29 cellular contexts compared by ENCODE assay signal in genomic region chr5:116487045-116487444, GRCh38.
DNase-seq lines count a peak whose midpoint lies in the region; ATAC-seq and TF ChIP-seq lines count a peak whose summit lies in the region.
"Had no signal": no experiment of that assay in that cellular context is flagged by ENCODE, and none has a peak within 500 bp of the region (broad histone marks: within the 10 kb centered on the region; RNA-seq: fewer than 3 reads in every experiment).

No MANE protein-coding gene starts in this region.

- peak overlapping the region; percentile 11 for H3K27ac Mint-ChIP-seq in endodermal cell
- H3K27ac Mint-ChIP-seq: activated CD4-positive, alpha-beta T cell treated with anti-CD3 and anti-CD28 coated beads for 36 hours; activated naive CD4-positive, alpha-beta T cell treated with anti-CD3 and anti-CD28 coated beads, Interleukin-2, amount 10 ng/mL, durations not matched to agents 7 days and 5 days; activated T-helper 17 cell treated with anti-CD3 and anti-CD28 coated beads, Interleukin-2, amount 50 U/mL, for 72 hours; neural progenitor cell; stimulated activated naive CD8-positive, alpha-beta T cell treated with anti-CD3 and anti-CD28 coated beads, Interleukin-15, amount 100 ng/mL, for 72 hours; T-helper 2 cell treated with Interferon-gamma antibody and Interleukin-4, amounts not matched to agents 5 μg/mL and 100 μg/mL, for 36 hours had no signal

- no peak overlapping the region for H3K4me3 Mint-ChIP-seq in endodermal cell
- H3K4me3 Mint-ChIP-seq: activated CD4-positive, alpha-beta T cell treated with anti-CD3 and anti-CD28 coated beads for 36 hours; activated naive CD4-positive, alpha-beta T cell treated with anti-CD3 and anti-CD28 coated beads, Interleukin-2, amount 10 ng/mL, durations not matched to agents 7 days and 5 days; activated T-helper 17 cell treated with anti-CD3 and anti-CD28 coated beads, Interleukin-2, amount 50 U/mL, for 72 hours; neural progenitor cell; stimulated activated naive CD8-positive, alpha-beta T cell treated with anti-CD3 and anti-CD28 coated beads, Interleukin-15, amount 100 ng/mL, for 72 hours; T-helper 2 cell treated with Interferon-gamma antibody and Interleukin-4, amounts not matched to agents 5 μg/mL and 100 μg/mL, for 36 hours had no signal

- no peak for TF ChIP-seq EP300 in sigmoid colon (IDR thresholded peaks at IDR 0.05)

- ATAC-seq in GM19328 (IDR thresholded peaks at IDR 0.05; ENCODE audit: unreplicated experiment), result no peak
- ATAC-seq in HG02970 (IDR thresholded peaks at IDR 0.05; ENCODE audit: low FRiP score, unreplicated experiment), result no peak
- ATAC-seq in HG02884 (IDR thresholded peaks at IDR 0.05; ENCODE audit: unreplicated experiment), result no peak
- ATAC-seq: activated CD4-positive, alpha-beta T cell treated with anti-CD3 and anti-CD28 coated beads for 36 hours; activated T-helper 17 cell treated with anti-CD3 and anti-CD28 coated beads, Interleukin-2, amount 50 U/mL, for 72 hours; gastrocnemius medialis; right lobe of liver; stimulated activated naive CD8-positive, alpha-beta T cell treated with anti-CD3 and anti-CD28 coated beads, Interleukin-15, amount 100 ng/mL, for 72 hours had no signal

- TF ChIP-seq POLR2A in sigmoid colon (IDR thresholded peaks at IDR 0.05), result no peak

- 90 to 100% methylated on average over 1 of the region's 1 CpG for WGBS in endodermal cell (ENCODE audit: insufficient coverage in 1 of 2, insufficient read length in 1 of 2), 2 experiments
- 8 to 43% methylated on average over 1 of the region's 1 CpG for WGBS in sigmoid colon, 2 donors

- H3K4me1 Mint-ChIP-seq in endodermal cell, result peaks cover 5% of the 10 kb centered on the region
- H3K4me1 Mint-ChIP-seq: activated naive CD4-positive, alpha-beta T cell treated with anti-CD3 and anti-CD28 coated beads, Interleukin-2, amount 10 ng/mL, durations not matched to agents 7 days and 5 days had no signal

- intact Hi-C loops in sigmoid colon (cut with DNase I), result no loop called here

- no peak overlapping the region for H3K9ac ChIP-seq in endodermal cell (ENCODE audit: extremely low read depth, low read length, poor library complexity, severe bottlenecking)
- H3K9ac ChIP-seq: BLaER1 treated with 17β-estradiol and CSF1 and Interleukin-3, amounts not matched to agents 10 nM and 100 nM; KMS-11; neural progenitor cell had no signal

- H3K9me3 Mint-ChIP-seq in endodermal cell, result no peaks in the 10 kb centered on the region
- H3K9me3 Mint-ChIP-seq: activated naive CD4-positive, alpha-beta T cell treated with anti-CD3 and anti-CD28 coated beads, Interleukin-2, amount 10 ng/mL, durations not matched to agents 7 days and 5 days; activated T-helper 17 cell treated with anti-CD3 and anti-CD28 coated beads, Interleukin-2, amount 50 U/mL, for 72 hours; neural progenitor cell; stimulated activated naive CD8-positive, alpha-beta T cell treated with anti-CD3 and anti-CD28 coated beads, Interleukin-15, amount 100 ng/mL, for 72 hours; T-helper 2 cell treated with Interferon-gamma antibody and Interleukin-4, amounts not matched to agents 5 μg/mL and 100 μg/mL, for 36 hours had no signal

- H3K9me3 ChIP-seq in endodermal cell (ENCODE audit: control insufficient read depth, low read length) (no peaks in the 10 kb centered on the region), sigmoid colon (no peaks in the 10 kb centered on the region)
- H3K9me3 ChIP-seq: adrenal gland; BLaER1 treated with 17β-estradiol and CSF1 and Interleukin-3, amounts not matched to agents 10 nM and 100 nM; gastrocnemius medialis; MG63; right lobe of liver; tibial nerve had no signal

- H3K27me3 ChIP-seq in endodermal cell (ENCODE audit: control insufficient read depth, insufficient read depth, low read length, poor library complexity, severe bottlenecking) (no peaks in the 10 kb centered on the region), sigmoid colon (no peaks in the 10 kb centered on the region)
- H3K27me3 ChIP-seq: adrenal gland; BLaER1 treated with 17β-estradiol and CSF1 and Interleukin-3, amounts not matched to agents 10 nM and 100 nM; brain microvascular endothelial cell; gastrocnemius medialis; MG63; neural progenitor cell; right lobe of liver; tibial nerve had no signal

- H3K4me1 ChIP-seq in endodermal cell (ENCODE audit: control insufficient read depth, insufficient read depth, low read length) (no peaks in the 10 kb centered on the region), sigmoid colon (no peaks in the 10 kb centered on the region)
- H3K4me1 ChIP-seq: neural progenitor cell, right lobe of liver had no signal

- H3K27me3 Mint-ChIP-seq in endodermal cell (ENCODE audit: insufficient read depth), result no peaks in the 10 kb centered on the region
- H3K27me3 Mint-ChIP-seq: activated CD4-positive, alpha-beta T cell treated with anti-CD3 and anti-CD28 coated beads for 36 hours; activated naive CD4-positive, alpha-beta T cell treated with anti-CD3 and anti-CD28 coated beads, Interleukin-2, amount 10 ng/mL, durations not matched to agents 7 days and 5 days; activated T-helper 17 cell treated with anti-CD3 and anti-CD28 coated beads, Interleukin-2, amount 50 U/mL, for 72 hours; stimulated activated naive CD8-positive, alpha-beta T cell treated with anti-CD3 and anti-CD28 coated beads, Interleukin-15, amount 100 ng/mL, for 72 hours had no signal

- H3K27ac ChIP-seq in endodermal cell (ENCODE audit: low read depth, low read length), result no peak overlapping the region
- no peak overlapping the region for H3K27ac ChIP-seq in sigmoid colon
- H3K27ac ChIP-seq: adrenal gland; BLaER1 treated with 17β-estradiol and CSF1 and Interleukin-3, amounts not matched to agents 10 nM and 100 nM; brain microvascular endothelial cell; gastrocnemius medialis; KMS-11; neural progenitor cell; right lobe of liver had no signal

- DNase-seq in SK-MEL-5 (ENCODE audit: low read depth, low spot score) (peak; percentile 53), endodermal cell (no peak), midbrain (lab: John Stamatoyannopoulos, UW) (peak; percentile 45), sigmoid colon (no peak)
- DNase-seq: activated CD4-positive, alpha-beta T cell treated with anti-CD3 and anti-CD28 coated beads for 36 hours; activated naive CD4-positive, alpha-beta T cell treated with anti-CD3 and anti-CD28 coated beads, Interleukin-2, amount 10 ng/mL, durations not matched to agents 7 days and 5 days; adrenal gland; brain microvascular endothelial cell; cerebellar nuclear complex; gastrocnemius medialis; GOT3; mammary epithelial cell; MG63; NCI-H2029 treated with DMSO at 0.1 percent for 48 hours; NCI-H524 treated with DMSO at 0.1 percent for 48 hours; right lobe of liver; SHP77 treated with DMSO at 0.1 percent for 48 hours; stimulated activated CD4-positive, alpha-beta T cell treated with anti-CD3 and anti-CD28 coated beads, Interleukin-12 subunit alpha, Interleukin-12 subunit beta, amount 100 ng/mL, for 4 hours; stimulated activated CD4-positive, alpha-beta T cell treated with anti-CD3 and anti-CD28 coated beads, Interleukin-2, amount 100 ng/mL, for 48 hours; stimulated activated naive CD8-positive, alpha-beta T cell treated with anti-CD3 and anti-CD28 coated beads, Interleukin-15, amount 100 ng/mL, for 72 hours had no signal

- no peak overlapping the region for H3K4me3 ChIP-seq in endodermal cell (ENCODE audit: low read length)
- H3K4me3 ChIP-seq in sigmoid colon, result no peak overlapping the region
- H3K4me3 ChIP-seq: adrenal gland; BLaER1 treated with 17β-estradiol and CSF1 and Interleukin-3, amounts not matched to agents 10 nM and 100 nM; gastrocnemius medialis; MG63; neural progenitor cell; right lobe of liver; tibial nerve had no signal

- peaks cover 90% of the 10 kb centered on the region for H3K36me3 Mint-ChIP-seq in endodermal cell (ENCODE audit: low read depth)
- H3K36me3 Mint-ChIP-seq: activated naive CD4-positive, alpha-beta T cell treated with anti-CD3 and anti-CD28 coated beads, Interleukin-2, amount 10 ng/mL, durations not matched to agents 7 days and 5 days had no signal

- H3K36me3 ChIP-seq in endodermal cell (ENCODE audit: control insufficient read depth, insufficient read depth, low read length) (peaks cover 52% of the 10 kb centered on the region), sigmoid colon (peaks cover 0 to 79% (median 17%) of the 10 kb centered on the region in 4 donors)
- H3K36me3 ChIP-seq: BLaER1 treated with 17β-estradiol and CSF1 and Interleukin-3, amounts not matched to agents 10 nM and 100 nM; brain microvascular endothelial cell; gastrocnemius medialis; MG63; tibial nerve had no signal

- in situ Hi-C loops in SK-MEL-5 (cut with HindIII; ENCODE audit: low pct_unique_long_range_greater_than_20kb, low sequenced_read_pairs), result no loop called here

- TF ChIP-seq CTCF in endodermal cell (conservative IDR thresholded peaks at IDR 0.05), result no peak
- no peak for TF ChIP-seq CTCF in sigmoid colon (IDR thresholded peaks at IDR 0.05)

Comparison
In these comparisons a context has a peak if more than half of its experiments do, and no peak if none do; other contexts are left out.
1. DNase-seq: peak in SK-MEL-5 (single experiment) and midbrain (single experiment); none in endodermal cell (single experiment) and sigmoid colon (single experiment).